9 cellular contexts compared by ENCODE assay signal in genomic region chr9:70519912-70520724, GRCh38.
DNase-seq lines count a peak whose midpoint lies in the region; ATAC-seq and TF ChIP-seq lines count a peak whose summit lies in the region.
"Had no signal": no experiment of that assay in that cellular context is flagged by ENCODE, and none has a peak within 500 bp of the region (broad histone marks: within the 10 kb centered on the region; RNA-seq: fewer than 3 reads in every experiment).

No MANE protein-coding gene starts in this region.

- no peaks in the 10 kb centered on the region for H3K27me3 Mint-ChIP-seq in mesothelial cell of epicardium (ENCODE audit: low read depth)

- H3K4me3 ChIP-seq in esophagus muscularis mucosa, result no peak overlapping the region
- H3K4me3 ChIP-seq: Peyer's patch had no signal

- WGBS in esophagus muscularis mucosa, result 74% methylated on average over 11 of the region's 11 CpGs

- peaks cover 10% of the 10 kb centered on the region for H3K9me3 Mint-ChIP-seq in mesothelial cell of epicardium

- peaks cover 5% of the 10 kb centered on the region for H3K4me1 Mint-ChIP-seq in mesothelial cell of epicardium

- H3K4me3 Mint-ChIP-seq in mesothelial cell of epicardium, result no peak overlapping the region

- intact Hi-C loops in esophagus muscularis mucosa (cut with DNase I), result loop anchor here (10.0 kb wide), 1 partner anchor 165 kb away; no protein-coding TSS in a partner anchor

- TF ChIP-seq CTCF in esophagus muscularis mucosa (IDR thresholded peaks at IDR 0.05) (no peak), mesothelial cell of epicardium (IDR thresholded peaks at IDR 0.05; ENCODE audit: unreplicated experiment) (no peak)

- no peak for TF ChIP-seq POLR2A in esophagus muscularis mucosa (IDR thresholded peaks at IDR 0.05; ENCODE audit: low read depth)

- H3K27ac Mint-ChIP-seq in mesothelial cell of epicardium, result no peak overlapping the region

- H3K36me3 Mint-ChIP-seq in mesothelial cell of epicardium, result peaks cover 2% of the 10 kb centered on the region

- no peak for TF ChIP-seq EP300 in esophagus muscularis mucosa (IDR thresholded peaks at IDR 0.05)

- H3K27me3 ChIP-seq in esophagus muscularis mucosa, result no peaks in the 10 kb centered on the region
- H3K27me3 ChIP-seq: Peyer's patch had no signal

- no peak overlapping the region for H3K27ac ChIP-seq in esophagus muscularis mucosa (replicated peaks in 1 of 4)
- H3K27ac ChIP-seq: Peyer's patch had no signal

- no peaks in the 10 kb centered on the region for H3K9me3 ChIP-seq in esophagus muscularis mucosa
- H3K9me3 ChIP-seq: Peyer's patch had no signal

- H3K36me3 ChIP-seq in esophagus muscularis mucosa, result no peaks in the 10 kb centered on the region
- H3K36me3 ChIP-seq: Peyer's patch had no signal

- H3K4me1 ChIP-seq in esophagus muscularis mucosa, result no peaks in the 10 kb centered on the region
- H3K4me1 ChIP-seq: Peyer's patch had no signal

- ATAC-seq in GM21515 (IDR thresholded peaks at IDR 0.05; ENCODE audit: unreplicated experiment), result peak; percentile 78
- ATAC-seq in HG03442 (IDR thresholded peaks at IDR 0.05; ENCODE audit: unreplicated experiment), result peak; percentile 92

- DNase-seq in activated CD4-positive, alpha-beta T cell treated with anti-CD3 and anti-CD28 coated beads for 48 hours, result peak; percentile 27
- DNase-seq in activated CD4-positive, alpha-beta T cell treated with anti-CD3 and anti-CD28 coated beads for 1 hour, result no peak
- DNase-seq in foreskin melanocyte, result peak; percentile 49
- DNase-seq in NCI-H748 treated with DMSO at 0.1 percent for 48 hours (lab: John Stamatoyannopoulos, UW), result no peak
- no peak for DNase-seq in esophagus muscularis mucosa (ENCODE audit: extremely low spot score)
- no peak for DNase-seq in mesothelial cell of epicardium (ENCODE audit: low spot score in 2 of 2, unreplicated experiment in 2 of 2)
- DNase-seq: Peyer's patch had no signal

Comparison
In these comparisons a context has a peak if more than half of its experiments do, and no peak if none do; other contexts are left out.
1. DNase-seq: peak in activated CD4-positive, alpha-beta T cell treated with anti-CD3 and anti-CD28 coated beads for 48 hours (single experiment) and foreskin melanocyte (single experiment); none in activated CD4-positive, alpha-beta T cell treated with anti-CD3 and anti-CD28 coated beads for 1 hour (single experiment), NCI-H748 treated with DMSO at 0.1 percent for 48 hours (single experiment), esophagus muscularis mucosa (single experiment) and mesothelial cell of epicardium (0 of 2).